8 cellular contexts compared by ENCODE assay signal in the genomic region with DNA sequence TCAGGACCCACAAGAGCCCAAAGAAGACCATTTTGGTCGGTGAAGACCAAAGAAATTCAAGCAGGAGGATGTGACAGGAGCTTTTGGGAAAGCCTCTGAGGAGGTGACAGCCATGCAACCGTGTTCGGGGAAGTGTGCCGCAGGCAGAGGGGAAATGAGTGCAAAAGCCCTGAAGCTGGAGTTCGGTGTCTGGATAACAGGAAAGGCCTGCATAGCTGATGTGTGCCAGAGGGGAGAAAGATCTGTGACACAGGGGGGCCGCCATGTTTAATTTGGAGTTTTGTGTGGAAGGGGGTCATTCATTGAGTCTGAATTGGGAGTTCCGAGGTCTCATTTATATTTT. TPM values are rescaled to one million over a fixed set of nuclear protein-coding genes. Genes with fewer than 3 reads are reported as not detected.
A peak's percentile ranks its signal among the peaks of the same experiment; 100 is the strongest.
DNase-seq lines count a peak whose midpoint lies in the region; ATAC-seq, FAIRE-seq and TF ChIP-seq lines count a peak whose summit lies in the region.

No MANE protein-coding gene starts in this region.

- no peak for TF ChIP-seq RAD21 in K562 (CRISPR knock-in tag; conservative IDR thresholded peaks at IDR 0.05 in 1 of 2, IDR thresholded peaks at IDR 0.05 in 1 of 2)

- no peak for TF ChIP-seq POLR2A in K562 (conservative IDR thresholded peaks at IDR 0.05)

- H3K9me1 ChIP-seq in K562 (ENCODE audit: control insufficient read depth, insufficient read depth, low read length), result peaks cover 3% of the 10 kb centered on the region

- H3K27ac ChIP-seq in Karpas-422 (ENCODE audit: low read length) (peak overlapping the region; percentile 52), K562 (ENCODE audit: extremely low read depth, low read depth, low read length) (peak overlapping the region; percentile 86), layer of hippocampus (ENCODE audit: low read depth, low read length) (peak overlapping the region; percentile 92), stomach smooth muscle (ENCODE audit: low read length) (peak overlapping the region; percentile 99)

- peak overlapping the region; percentile 84 for H3K4me3 ChIP-seq in Karpas-422 (ENCODE audit: low read length)
- H3K4me3 ChIP-seq in K562, result peak overlapping the region; percentile 52
- H3K4me3 ChIP-seq in stomach smooth muscle (ENCODE audit: low read length in 2 of 2), result peak overlapping the region; percentile 89 to 93

- H4K20me1 ChIP-seq in Karpas-422 (ENCODE audit: insufficient read depth, low read depth, low read length), result peaks cover 6% of the 10 kb centered on the region
- peaks cover 6% of the 10 kb centered on the region for H4K20me1 ChIP-seq in K562 (replicated peaks; ENCODE audit: control insufficient read depth, insufficient read depth, low read length)

- H3K27me3 ChIP-seq in Karpas-422 (ENCODE audit: low read length), result no peaks in the 10 kb centered on the region
- no peaks in the 10 kb centered on the region for H3K27me3 ChIP-seq in K562 (ENCODE audit: control insufficient read depth in 2 of 2, insufficient read depth in 2 of 2, low read length in 2 of 2)
- no peaks in the 10 kb centered on the region for H3K27me3 ChIP-seq in layer of hippocampus (ENCODE audit: control insufficient read depth, insufficient read depth, low read length)
- no peaks in the 10 kb centered on the region for H3K27me3 ChIP-seq in stomach smooth muscle (ENCODE audit: control insufficient read depth in 1 of 2, insufficient read depth in 2 of 2, low read length in 2 of 2)

- ATAC-seq in K562, result peak; percentile 3

- H3K79me2 ChIP-seq in Karpas-422 (ENCODE audit: low read length) (peaks cover 44% of the 10 kb centered on the region), K562 (ENCODE audit: control insufficient read depth, insufficient read depth, low read length) (peaks cover 61% of the 10 kb centered on the region)

- DNase-seq in EL, result peak; percentile 32
- DNase-seq in Karpas-422, result peak; percentile 70
- DNase-seq in K562 (ENCODE audit: extremely low read depth in 1 of 4, low spot score in 3 of 4), result peak in 1 of 4 experiments; percentile 36
- DNase-seq in NCI-H1105 treated with DMSO at 0.1 percent for 48 hours (lab: John Stamatoyannopoulos, UW), result no peak
- no peak for DNase-seq in GM19238 (ENCODE audit: insufficient read length, low spot score)
- no peak for DNase-seq in NCI-H226

- BruUV-seq in K562 (replicated peaks; lab: Mats Ljungman, UMichigan), result no TSS peak

- H3K9me3 ChIP-seq in Karpas-422 (ENCODE audit: low read length) (no peaks in the 10 kb centered on the region), K562 (replicated peaks; ENCODE audit: control insufficient read depth, insufficient read depth, low read depth, low read length) (no peaks in the 10 kb centered on the region), stomach smooth muscle (ENCODE audit: control insufficient read depth in 2 of 2, low read length in 2 of 2) (no peaks in the 10 kb centered on the region)

- in situ Hi-C loops in K562 (cut with MboI), result no loop called here

- H3K4me1 ChIP-seq in Karpas-422 (ENCODE audit: low read length) (peaks cover 43% of the 10 kb centered on the region), K562 (replicated peaks in 1 of 2; ENCODE audit: control insufficient read depth in 2 of 2, insufficient read depth in 2 of 2, low read length in 2 of 2) (peaks cover 48 to 55% of the 10 kb centered on the region in 2 experiments), stomach smooth muscle (ENCODE audit: control insufficient read depth, insufficient read depth, low read length) (peaks cover 43% of the 10 kb centered on the region)

- H3K9ac ChIP-seq in Karpas-422 (ENCODE audit: low read length) (peak overlapping the region; percentile 83), K562 (ENCODE audit: insufficient read depth in 1 of 2, low read depth in 2 of 2, low read length in 2 of 2) (peak overlapping the region; percentile 82 to 98), stomach smooth muscle (ENCODE audit: low read length in 2 of 2) (peak overlapping the region; percentile 99)

- peak; percentile 15 for FAIRE-seq in K562 (lab: Jason Lieb, UNC)

- H3K4me2 ChIP-seq in Karpas-422 (ENCODE audit: low read depth, low read length, poor library complexity, severe bottlenecking) (peak overlapping the region; percentile 96), K562 (ENCODE audit: insufficient read depth, low read length) (peak overlapping the region; percentile 86)

- POLR2A ChIA-PET in K562 (lab: Yijun Ruan, JAX), result interaction anchor here (0.6 to 5.3 kb wide), 16 partner anchors 12 to 669 kb away, joined by 3 to 32 read pairs (median 4); partner anchors contain the start of gene TXNDC11

- no peak for TF ChIP-seq EP300 in K562 (IDR thresholded peaks at IDR 0.05; ENCODE audit: low read length)

- no peak for TF ChIP-seq CTCF in K562 (IDR thresholded peaks at IDR 0.05 in 2 of 3, conservative IDR thresholded peaks at IDR 0.05 in 1 of 3; ENCODE audit: insufficient read depth in 2 of 3, low read depth in 1 of 3, low read length in 3 of 3)

- intact Hi-C loops in K562 (cut with micrococcal nuclease), result loop anchor here (2.0 kb wide), 1 partner anchor 55 kb away; the partner anchor contains the start of gene TXNDC11

- CTCF ChIA-PET in K562 (lab: Yijun Ruan, JAX; ENCODE audit: low intra/inter-chr PET ratio), result no interaction called here

- no peaks in the 10 kb centered on the region for H3K9me2 ChIP-seq in Karpas-422 (replicated peaks; ENCODE audit: insufficient read depth, low read length)

- WGBS in K562 (ENCODE audit: insufficient coverage, low coverage, missing lambda C conversion rate), result 4% methylated on average over 7 of the region's 7 CpGs

- peaks cover 4% of the 10 kb centered on the region; the same call in 1 of the 2 replicates for H3K36me3 ChIP-seq in Karpas-422 (ENCODE audit: insufficient read depth, low read length)
- H3K36me3 ChIP-seq in K562 (ENCODE audit: control insufficient read depth, insufficient read depth, low read length), result peaks cover 23% of the 10 kb centered on the region
- no peaks in the 10 kb centered on the region for H3K36me3 ChIP-seq in stomach smooth muscle (ENCODE audit: control insufficient read depth in 2 of 2, insufficient read depth in 2 of 2, low read length in 2 of 2)

- H2AFZ ChIP-seq in Karpas-422 (ENCODE audit: low read length) (peak overlapping the region; percentile 45; the same call in 1 of the 2 replicates), K562 (ENCODE audit: low read depth, low read length) (peak overlapping the region; percentile 91)

RNA-seq across cellular contexts. Expression of gene ZC3H7A, which starts 0.9 kb away (rescaled TPM):
- 28.4 and 54.9 TPM in 2 replicates for total RNA-seq in Karpas-422 (2014; rRNA removed; shearing (Covaris generic); ENCODE audit: low replicate concordance)
- total RNA-seq in K562 (2011; cell fraction: chromatin; rRNA removed; ENCODE audit: low replicate concordance), result 92.3 and 244 TPM in 2 replicates
- total RNA-seq in K562 (2011; cell fraction: nucleolus; rRNA removed), result 39.2 and 47.5 TPM in 2 replicates
- total RNA-seq in K562 (2011; cell fraction: nucleoplasm; rRNA removed), result 76.0 and 89.8 TPM in 2 replicates
- total RNA-seq in K562 (2014; rRNA removed) (19.8 and 21.7 TPM in 2 replicates), K562 (2014; rRNA removed; fragmentation: Illumina TruSeq; extraction: Trizol) (23.7 and 27.1 TPM in 2 replicates), K562 (2015; rRNA removed; fragmentation: Illumina TruSeq; extraction: Trizol) (26.4 and 28.2 TPM in 2 replicates), K562 (2021) (37.1 and 39.4 TPM in 2 replicates)
- polyA plus RNA-seq in K562 (2011; rRNA removed) (30.7 and 31.3 TPM in 2 replicates), K562 (2014; fragmentation: Illumina TruSeq; extraction: Trizol) (40.0 and 49.1 TPM in 2 replicates), K562 (2014; fragmentation: Nextera tagmentation; extraction: Ambion mirVana) (10 to 100 TPM; 22.5 to 23.1 TPM), K562 (2014; rRNA removed) (26.0 and 35.8 TPM in 2 replicates)
- polyA plus RNA-seq in K562 (2011; cell fraction: cytosol; rRNA removed), result 12.1 and 24.5 TPM in 2 replicates
- polyA plus RNA-seq in K562 (2011; cell fraction: nucleus; rRNA removed), result 63.0 and 102 TPM in 2 replicates
- 26.6 and 30.4 TPM in 2 replicates for polyA plus RNA-seq in K562 (2012)
- 29.4 and 36.0 TPM in 2 replicates for polyA minus RNA-seq in K562 (2011; rRNA and poly(A)+ RNA removed)
- polyA minus RNA-seq in K562 (2011; cell fraction: cytosol; rRNA and poly(A)+ RNA removed), result 13.3 and 17.7 TPM in 2 replicates
- 19.3 and 44.3 TPM in 2 replicates for polyA minus RNA-seq in K562 (2011; cell fraction: nucleus; rRNA and poly(A)+ RNA removed)

RNA-seq across cellular contexts. Expression of gene RSL1D1, which starts 53.4 kb away (rescaled TPM):
- total RNA-seq in Karpas-422 (2014; rRNA removed; shearing (Covaris generic); ENCODE audit: low replicate concordance), result 171 and 183 TPM in 2 replicates
- total RNA-seq in K562 (2011; cell fraction: chromatin; rRNA removed; ENCODE audit: low replicate concordance), result 42.4 and 101 TPM in 2 replicates
- 21.6 and 23.8 TPM in 2 replicates for total RNA-seq in K562 (2011; cell fraction: nucleolus; rRNA removed)
- total RNA-seq in K562 (2011; cell fraction: nucleoplasm; rRNA removed), result 42.6 and 45.0 TPM in 2 replicates
- total RNA-seq in K562 (2014; rRNA removed) (259 and 349 TPM in 2 replicates), K562 (2014; rRNA removed; fragmentation: Illumina TruSeq; extraction: Trizol) (418 and 492 TPM in 2 replicates), K562 (2015; rRNA removed; fragmentation: Illumina TruSeq; extraction: Trizol) (374 and 403 TPM in 2 replicates), K562 (2021) (254 and 259 TPM in 2 replicates)
- polyA plus RNA-seq in K562 (2011; rRNA removed) (169 and 299 TPM in 2 replicates), K562 (2014; fragmentation: Illumina TruSeq; extraction: Trizol) (598 and 753 TPM in 2 replicates), K562 (2014; fragmentation: Nextera tagmentation; extraction: Ambion mirVana) (100 to 1,000 TPM; 373 to 662 TPM), K562 (2014; rRNA removed) (240 and 316 TPM in 2 replicates)
- polyA plus RNA-seq in K562 (2011; cell fraction: cytosol; rRNA removed), result 28.7 and 70.6 TPM in 2 replicates
- 9.9 and 15.9 TPM in 2 replicates for polyA plus RNA-seq in K562 (2011; cell fraction: nucleus; rRNA removed)
- polyA plus RNA-seq in K562 (2012), result 271 and 287 TPM in 2 replicates
- 215 and 235 TPM in 2 replicates for polyA minus RNA-seq in K562 (2011; rRNA and poly(A)+ RNA removed)
- 129 and 176 TPM in 2 replicates for polyA minus RNA-seq in K562 (2011; cell fraction: cytosol; rRNA and poly(A)+ RNA removed)
- polyA minus RNA-seq in K562 (2011; cell fraction: nucleus; rRNA and poly(A)+ RNA removed), result 19.4 and 36.3 TPM in 2 replicates

RNA-seq across cellular contexts. Expression of gene TXNDC11, which starts 55.3 kb away (rescaled TPM):
- 28.5 and 49.6 TPM in 2 replicates for total RNA-seq in Karpas-422 (2014; rRNA removed; shearing (Covaris generic); ENCODE audit: low replicate concordance)
- 65.0 and 78.1 TPM in 2 replicates for total RNA-seq in K562 (2011; cell fraction: chromatin; rRNA removed; ENCODE audit: low replicate concordance)
- 60.9 and 64.0 TPM in 2 replicates for total RNA-seq in K562 (2011; cell fraction: nucleolus; rRNA removed)
- 65.3 and 87.2 TPM in 2 replicates for total RNA-seq in K562 (2011; cell fraction: nucleoplasm; rRNA removed)
- 26.2 and 32.9 TPM in 2 replicates for total RNA-seq in K562 (2014; rRNA removed)
- total RNA-seq in K562 (2014; rRNA removed; fragmentation: Illumina TruSeq; extraction: Trizol), result 17.8 TPM in 2 replicates
- total RNA-seq in K562 (2015; rRNA removed; fragmentation: Illumina TruSeq; extraction: Trizol), result 28.2 and 28.6 TPM in 2 replicates
- 25.4 and 26.2 TPM in 2 replicates for total RNA-seq in K562 (2021)
- polyA plus RNA-seq in K562 (2011; rRNA removed), result 32.6 and 35.8 TPM in 2 replicates
- 40.2 and 47.6 TPM in 2 replicates for polyA plus RNA-seq in K562 (2011; cell fraction: cytosol; rRNA removed)
- polyA plus RNA-seq in K562 (2011; cell fraction: nucleus; rRNA removed), result 36.3 and 37.9 TPM in 2 replicates
- 18.8 and 43.5 TPM in 2 replicates for polyA plus RNA-seq in K562 (2012)
- polyA plus RNA-seq in K562 (2014; fragmentation: Illumina TruSeq; extraction: Trizol), result 27.7 and 29.2 TPM in 2 replicates
- 1 to 10 TPM in 1 of 2 experiments, under 1 TPM in 1; 0.66 to 2.3 TPM for polyA plus RNA-seq in K562 (2014; fragmentation: Nextera tagmentation; extraction: Ambion mirVana)
- polyA plus RNA-seq in K562 (2014; rRNA removed), result 22.2 and 32.3 TPM in 2 replicates
- 30.8 and 36.2 TPM in 2 replicates for polyA minus RNA-seq in K562 (2011; rRNA and poly(A)+ RNA removed)
- polyA minus RNA-seq in K562 (2011; cell fraction: cytosol; rRNA and poly(A)+ RNA removed), result 13.2 and 22.6 TPM in 2 replicates
- 14.3 and 22.9 TPM in 2 replicates for polyA minus RNA-seq in K562 (2011; cell fraction: nucleus; rRNA and poly(A)+ RNA removed)

Comparison
In these comparisons a context has a peak if more than half of its experiments do, and no peak if none do; other contexts are left out.
1. DNase-seq: peak in EL (single experiment) and Karpas-422 (single experiment); none in NCI-H1105 treated with DMSO at 0.1 percent for 48 hours (single experiment), GM19238 (single experiment) and NCI-H226 (single experiment).
2. Peak in every context shown above with its lines, with median percentiles within 50 percentile points of each other: H3K27ac ChIP-seq, H3K4me3 ChIP-seq and H3K9ac ChIP-seq.